Comparison of ENCODE assay signal across 3 cellular contexts in genomic region chr22:35212996-35213395, GRCh38.
"Had no signal": no experiment of that assay in that cellular context is flagged by ENCODE, and none has a peak within 500 bp of the region (broad histone marks: within the 10 kb centered on the region; RNA-seq: fewer than 3 reads in every experiment).

No MANE protein-coding gene starts in this region.

- H3K4me3 ChIP-seq: GM12878 had no signal

- DNase-seq: GDM1, GF-D8 had no signal

- ATAC-seq: GM12878 had no signal
